16 cellular contexts compared by ENCODE assay signal in the genomic region with DNA sequence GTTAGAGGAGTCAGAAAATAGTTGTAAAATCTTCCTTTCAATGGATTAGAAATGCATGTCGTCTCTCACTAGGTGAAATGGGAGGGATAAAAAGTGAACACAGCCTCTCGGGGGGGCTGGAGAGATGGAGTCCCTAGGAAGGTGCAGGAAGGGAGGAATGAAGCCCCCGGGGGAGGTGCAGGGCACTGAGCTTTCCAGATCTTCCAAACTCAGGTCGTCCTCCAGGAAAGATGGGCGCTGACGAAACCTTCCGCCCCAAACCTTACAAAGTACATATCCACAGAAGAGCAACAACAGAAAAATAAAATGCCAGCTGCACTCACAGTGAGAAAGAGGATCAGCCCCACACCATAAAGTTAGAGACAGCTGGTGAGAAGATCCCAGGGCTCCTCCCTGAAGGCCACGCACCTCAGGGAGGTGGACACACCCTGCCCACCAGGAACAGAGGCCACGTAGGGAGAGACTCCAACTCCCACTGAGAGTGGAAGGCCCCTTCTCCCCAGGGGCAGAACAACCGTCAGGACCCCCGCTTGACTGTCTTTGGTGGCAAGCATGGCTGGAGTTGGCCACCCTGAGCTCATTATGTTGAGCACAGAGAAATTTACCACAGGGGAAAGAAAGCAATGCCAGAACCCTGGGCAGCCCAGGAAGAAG.
DNase-seq lines count a peak whose midpoint lies in the region; ATAC-seq and TF ChIP-seq lines count a peak whose summit lies in the region.
"Had no signal": no experiment of that assay in that cellular context is flagged by ENCODE, and none has a peak within 500 bp of the region (broad histone marks: within the 10 kb centered on the region; RNA-seq: fewer than 3 reads in every experiment).

No MANE protein-coding gene starts in this region.

- no peak overlapping the region for H3K4me3 Mint-ChIP-seq in natural killer cell treated with Interleukin-12 subunit alpha and Interleukin-12 subunit beta and Interleukin-15 and Interleukin-18, amount 100 ng/mL, for 72 hours
- no peak overlapping the region for H3K4me3 Mint-ChIP-seq in natural killer cell
- H3K4me3 Mint-ChIP-seq: B cell had no signal

- no peak overlapping the region for H3K4me3 ChIP-seq in vagina
- H3K4me3 ChIP-seq: cardiac muscle cell, MG63, smooth muscle cell had no signal

- H3K36me3 Mint-ChIP-seq in natural killer cell treated with Interleukin-12 subunit alpha and Interleukin-12 subunit beta and Interleukin-15 and Interleukin-18, amount 100 ng/mL, for 72 hours: peaks cover 8% of the 10 kb centered on the region
- no peaks in the 10 kb centered on the region for H3K36me3 Mint-ChIP-seq in natural killer cell

- no peaks in the 10 kb centered on the region for H3K36me3 ChIP-seq in vagina
- H3K36me3 ChIP-seq: cardiac muscle cell, MG63 had no signal

- no peak for TF ChIP-seq CTCF in natural killer cell (IDR thresholded peaks at IDR 0.05)
- TF ChIP-seq CTCF in vagina (IDR thresholded peaks at IDR 0.05): no peak

- peaks cover 26% of the 10 kb centered on the region for H3K4me1 ChIP-seq in vagina

- ATAC-seq in natural killer cell treated with Interleukin-12 subunit alpha and Interleukin-12 subunit beta and Interleukin-15 and Interleukin-18, amount 100 ng/mL, for 72 hours: no peak
- no peak for ATAC-seq in natural killer cell
- ATAC-seq in left colon: peak; percentile 55
- ATAC-seq in HG03139 (IDR thresholded peaks at IDR 0.05; ENCODE audit: unreplicated experiment): no peak
- no peak for ATAC-seq in HG03565 (IDR thresholded peaks at IDR 0.05; ENCODE audit: unreplicated experiment)

- H3K27me3 Mint-ChIP-seq in natural killer cell treated with Interleukin-12 subunit alpha and Interleukin-12 subunit beta and Interleukin-15 and Interleukin-18, amount 100 ng/mL, for 72 hours: no peaks in the 10 kb centered on the region
- no peaks in the 10 kb centered on the region for H3K27me3 Mint-ChIP-seq in natural killer cell (ENCODE audit: low read depth in 2 of 2)
- H3K27me3 Mint-ChIP-seq: B cell had no signal

- H3K27ac ChIP-seq in vagina: no peak overlapping the region
- H3K27ac ChIP-seq: cardiac muscle cell had no signal

- no peaks in the 10 kb centered on the region for H3K27me3 ChIP-seq in vagina
- H3K27me3 ChIP-seq: cardiac muscle cell, MG63 had no signal

- H3K4me1 Mint-ChIP-seq in natural killer cell treated with Interleukin-12 subunit alpha and Interleukin-12 subunit beta and Interleukin-15 and Interleukin-18, amount 100 ng/mL, for 72 hours (ENCODE audit: low read depth in 2 of 2): peaks cover 28 to 31% of the 10 kb centered on the region in 2 donors
- peaks cover 22 to 24% of the 10 kb centered on the region in 2 donors for H3K4me1 Mint-ChIP-seq in natural killer cell

- TF ChIP-seq POLR2A in vagina (IDR thresholded peaks at IDR 0.05): no peak

- H3K9me3 Mint-ChIP-seq in natural killer cell treated with Interleukin-12 subunit alpha and Interleukin-12 subunit beta and Interleukin-15 and Interleukin-18, amount 100 ng/mL, for 72 hours: peaks cover 15% of the 10 kb centered on the region
- no peaks in the 10 kb centered on the region for H3K9me3 Mint-ChIP-seq in natural killer cell

- no peak for DNase-seq in natural killer cell treated with Interleukin-12 subunit alpha and Interleukin-12 subunit beta and Interleukin-15 and Interleukin-18, amount 100 ng/mL, for 72 hours (ENCODE audit: low spot score)
- DNase-seq in natural killer cell (no peak), left colon (no peak), vagina (ENCODE audit: extremely low spot score in 2 of 2) (peak; percentile 74 to 80), HuH-7.5 (ENCODE audit: low spot score) (no peak)
- DNase-seq in activated CD8-positive, alpha-beta memory T cell treated with anti-CD3 and anti-CD28 coated beads, Interleukin-2, amount 50 U/mL, for 48 hours: peak; percentile 56
- DNase-seq: foreskin melanocyte, mesendoderm, NCI-H2081, NCI-H526 had no signal

- H3K9me3 ChIP-seq in vagina: no peaks in the 10 kb centered on the region
- H3K9me3 ChIP-seq: MG63 had no signal

- intact Hi-C loops in natural killer cell (cut with micrococcal nuclease) (no loop called here), left colon (cut with DNase I, micrococcal nuclease) (no loop called here), vagina (cut with DNase I) (no loop called here)

- H3K27ac Mint-ChIP-seq in natural killer cell treated with Interleukin-12 subunit alpha and Interleukin-12 subunit beta and Interleukin-15 and Interleukin-18, amount 100 ng/mL, for 72 hours: peak overlapping the region; percentile 48 to 89
- H3K27ac Mint-ChIP-seq in natural killer cell: peak overlapping the region in 1 of 2 donors; percentile 35
- H3K27ac Mint-ChIP-seq: B cell had no signal

Comparison
In these comparisons a context has a peak if more than half of its experiments do, and no peak if none do; other contexts are left out.
1. DNase-seq: peak in activated CD8-positive, alpha-beta memory T cell treated with anti-CD3 and anti-CD28 coated beads, Interleukin-2, amount 50 U/mL, for 48 hours (single experiment) and vagina (2 of 2); none in natural killer cell treated with Interleukin-12 subunit alpha and Interleukin-12 subunit beta and Interleukin-15 and Interleukin-18, amount 100 ng/mL, for 72 hours (single experiment), natural killer cell (single experiment), left colon (0 of 2) and HuH-7.5 (single experiment).